Comparison of ENCODE assay signal across 8 cellular contexts in genomic region chr19:35744688-35745327, GRCh38. TPM values are rescaled to one million over a fixed set of nuclear protein-coding genes. Genes with fewer than 3 reads are reported as not detected.
A peak's percentile ranks its signal among the peaks of the same experiment; 100 is the strongest.
DNase-seq lines count a peak whose midpoint lies in the region; ATAC-seq and TF ChIP-seq lines count a peak whose summit lies in the region.

No MANE protein-coding gene starts in this region.

- no peaks in the 10 kb centered on the region for H3K79me2 ChIP-seq in OCI-LY1 (ENCODE audit: insufficient read depth, low read length)

- peaks cover 20% of the 10 kb centered on the region for H3K27me3 Mint-ChIP-seq in endothelial cell (ENCODE audit: unreplicated experiment)

- peaks cover 41% of the 10 kb centered on the region for H3K4me1 Mint-ChIP-seq in endothelial cell (ENCODE audit: unreplicated experiment)

- TF ChIP-seq CTCF in OCI-LY1 (IDR thresholded peaks at IDR 0.05; ENCODE audit: low read length) (peak; percentile 42), endothelial cell (IDR thresholded peaks at IDR 0.05; ENCODE audit: unreplicated experiment) (no peak)

- no peaks in the 10 kb centered on the region for H4K20me1 ChIP-seq in OCI-LY1 (ENCODE audit: insufficient read depth, low read length)

- H3K4me3 Mint-ChIP-seq in endothelial cell (ENCODE audit: unreplicated experiment) = peak overlapping the region; percentile 98

- peak overlapping the region; percentile 91 for H3K4me3 ChIP-seq in OCI-LY1 (ENCODE audit: low read depth, low read length, poor library complexity, severe bottlenecking)

- no peaks in the 10 kb centered on the region for H3K27me3 ChIP-seq in OCI-LY1 (ENCODE audit: insufficient read depth, low read length)

- peak; percentile 31 for ATAC-seq in GM19397 (IDR thresholded peaks at IDR 0.05; ENCODE audit: unreplicated experiment)

- H3K36me3 Mint-ChIP-seq in endothelial cell (ENCODE audit: low read depth, unreplicated experiment) = peaks cover 11% of the 10 kb centered on the region

- no peaks in the 10 kb centered on the region for H3F3A ChIP-seq in OCI-LY1 (ENCODE audit: insufficient read depth, low read length)

- peak; percentile 85 to 93 for DNase-seq in AML-193 (lab: John Stamatoyannopoulos, UW)
- DNase-seq in HuH-7.5 (ENCODE audit: low spot score) = peak; percentile 80
- peak; percentile 92 for DNase-seq in activated CD8-positive, alpha-beta memory T cell treated with anti-CD3 and anti-CD28 coated beads, Interleukin-2, amount 50 U/mL, for 48 hours
- DNase-seq in endothelial cell (ENCODE audit: low spot score) = peak; percentile 93
- DNase-seq in midbrain (lab: John Stamatoyannopoulos, UW) = peak; percentile 96
- DNase-seq in stimulated activated CD8-positive, alpha-beta memory T cell treated with anti-CD3 and anti-CD28 coated beads, Interleukin-15, amount 100 ng/mL, for 48 hours (ENCODE audit: low read depth in 2 of 2) = peak; percentile 86 to 89

- no peaks in the 10 kb centered on the region for H3K9me3 Mint-ChIP-seq in endothelial cell (ENCODE audit: unreplicated experiment)

- H3K9ac ChIP-seq in OCI-LY1 (ENCODE audit: low read length) = peak overlapping the region; percentile 92

- no peaks in the 10 kb centered on the region for H3K9me3 ChIP-seq in OCI-LY1 (ENCODE audit: low read length)

- no peak overlapping the region for H2AFZ ChIP-seq in OCI-LY1 (ENCODE audit: low read length)

- H3K9me2 ChIP-seq in OCI-LY1 (ENCODE audit: low read depth, low read length) = no peaks in the 10 kb centered on the region

- no peaks in the 10 kb centered on the region for H3K36me3 ChIP-seq in OCI-LY1 (ENCODE audit: insufficient read depth, low read length)

- H3K27ac ChIP-seq in OCI-LY1 (ENCODE audit: low read depth, low read length, poor library complexity, severe bottlenecking) = peak overlapping the region; percentile 97

- H3K4me1 ChIP-seq in OCI-LY1 (ENCODE audit: insufficient read depth, low read length, severe bottlenecking) = peaks cover 72% of the 10 kb centered on the region

- H3K4me2 ChIP-seq in OCI-LY1 (ENCODE audit: low read length) = peak overlapping the region; percentile 87

- peak overlapping the region; percentile 99 for H3K27ac Mint-ChIP-seq in endothelial cell (ENCODE audit: unreplicated experiment)

RNA-seq across cellular contexts. Expression of gene U2AF1L4, which starts 0.4 kb away (rescaled TPM):
- total RNA-seq in endothelial cell (ENCODE audit: unreplicated experiment) = 12.0 TPM

RNA-seq across cellular contexts. Expression of gene PSENEN, which starts 0.6 kb away (rescaled TPM):
- total RNA-seq in endothelial cell (ENCODE audit: unreplicated experiment) = 99.0 TPM

RNA-seq across cellular contexts. Expression of gene IGFLR1, which starts 2.6 kb away (rescaled TPM):
- total RNA-seq in endothelial cell (ENCODE audit: unreplicated experiment) = 3.2 TPM

RNA-seq across cellular contexts. Expression of gene LIN37, which starts 3.6 kb away (rescaled TPM):
- 9.0 TPM for total RNA-seq in endothelial cell (ENCODE audit: unreplicated experiment)

RNA-seq across cellular contexts. Expression of gene HSPB6, which starts 12.0 kb away (rescaled TPM):
- not detected for total RNA-seq in endothelial cell (ENCODE audit: unreplicated experiment)

Comparison
In these comparisons a context has a peak if more than half of its experiments do, and no peak if none do; other contexts are left out.
1. Peak in every context shown above with its lines: DNase-seq, ATAC-seq, H3K4me3 ChIP-seq and H3K27ac ChIP-seq.